14 cellular contexts compared by ENCODE assay signal in genomic region chr19:5677597-5677996, GRCh38. TPM values are rescaled to one million over a fixed set of nuclear protein-coding genes. Genes with fewer than 3 reads are reported as not detected.
A peak's percentile ranks its signal among the peaks of the same experiment; 100 is the strongest.
DNase-seq lines count a peak whose midpoint lies in the region; ATAC-seq and TF ChIP-seq lines count a peak whose summit lies in the region.
"Had no signal": no experiment of that assay in that cellular context is flagged by ENCODE, and none has a peak within 500 bp of the region (broad histone marks: within the 10 kb centered on the region; RNA-seq: fewer than 3 reads in every experiment).

No MANE protein-coding gene starts in this region.

- TF ChIP-seq CTCF in RWPE1 (conservative IDR thresholded peaks at IDR 0.05; ENCODE audit: low read depth) (no peak), osteoblast (IDR thresholded peaks at IDR 0.05; ENCODE audit: extremely low read depth, low read depth, low read length) (no peak), coronary artery (IDR thresholded peaks at IDR 0.05) (no peak)

- H3K4me2 ChIP-seq in osteoblast (ENCODE audit: insufficient read depth, low read length), result no peak overlapping the region

- H3K4me1 Mint-ChIP-seq in activated naive CD8-positive, alpha-beta T cell (ENCODE audit: low read depth), result peaks cover 16% of the 10 kb centered on the region
- H3K4me1 Mint-ChIP-seq in activated naive CD8-positive, alpha-beta T cell treated with anti-CD3 and anti-CD28 coated beads for 36 hours, result peaks cover 13% of the 10 kb centered on the region

- H3K4me3 ChIP-seq in osteoblast (ENCODE audit: insufficient read depth, low read length) (no peak overlapping the region), coronary artery (no peak overlapping the region)
- H3K4me3 ChIP-seq: HAP-1 had no signal

- H3K9me3 ChIP-seq in osteoblast (ENCODE audit: low read depth, low read length), result no peaks in the 10 kb centered on the region
- H3K9me3 ChIP-seq: HAP-1 had no signal

- peaks cover 12% of the 10 kb centered on the region for H3K79me2 ChIP-seq in osteoblast (ENCODE audit: insufficient read depth, low read length)

- no peaks in the 10 kb centered on the region for H3K36me3 ChIP-seq in osteoblast (ENCODE audit: insufficient read depth, low read length)

- no peak overlapping the region for H3K4me3 Mint-ChIP-seq in activated naive CD8-positive, alpha-beta T cell
- H3K4me3 Mint-ChIP-seq in activated naive CD8-positive, alpha-beta T cell treated with anti-CD3 and anti-CD28 coated beads for 36 hours, result no peak overlapping the region
- H3K4me3 Mint-ChIP-seq: IgD-negative memory B cell had no signal

- ATAC-seq in GM18858 (IDR thresholded peaks at IDR 0.05; ENCODE audit: unreplicated experiment), result no peak

- no peaks in the 10 kb centered on the region for H3K9me3 Mint-ChIP-seq in activated naive CD8-positive, alpha-beta T cell (ENCODE audit: low read depth)
- no peaks in the 10 kb centered on the region for H3K9me3 Mint-ChIP-seq in activated naive CD8-positive, alpha-beta T cell treated with anti-CD3 and anti-CD28 coated beads for 36 hours
- H3K9me3 Mint-ChIP-seq: IgD-negative memory B cell had no signal

- CTCF ChIA-PET in RWPE1 (lab: Yijun Ruan, JAX), result interaction anchor here (0.6 kb wide), 1 partner anchor 96 kb away, joined by 7 read pairs; no protein-coding TSS in a partner anchor

- no peaks in the 10 kb centered on the region for H3K36me3 Mint-ChIP-seq in activated naive CD8-positive, alpha-beta T cell
- peaks cover 18% of the 10 kb centered on the region for H3K36me3 Mint-ChIP-seq in activated naive CD8-positive, alpha-beta T cell treated with anti-CD3 and anti-CD28 coated beads for 36 hours
- H3K36me3 Mint-ChIP-seq: IgD-negative memory B cell had no signal

- no peak for DNase-seq in activated naive CD8-positive, alpha-beta T cell treated with anti-CD3 and anti-CD28 coated beads for 36 hours
- no peak for DNase-seq in RWPE1 (ENCODE audit: low spot score)
- peak; percentile 68 for DNase-seq in osteoblast (ENCODE audit: insufficient read length, low spot score, missing footprints)
- DNase-seq in coronary artery (ENCODE audit: low spot score), result no peak
- DNase-seq: Calu3, NCI-H1417, NCI-H2029, NCI-H524, SIG-M5 had no signal

- peak overlapping the region; percentile 2; the same call in 1 of the 2 replicates for H3K27ac ChIP-seq in RWPE1
- no peak overlapping the region for H3K27ac ChIP-seq in osteoblast (ENCODE audit: low read depth, low read length)
- H3K27ac ChIP-seq in coronary artery, result no peak overlapping the region

- H4K20me1 ChIP-seq in osteoblast (ENCODE audit: insufficient read depth, low read length), result no peaks in the 10 kb centered on the region

- no peaks in the 10 kb centered on the region for H3K27me3 Mint-ChIP-seq in activated naive CD8-positive, alpha-beta T cell
- no peaks in the 10 kb centered on the region for H3K27me3 Mint-ChIP-seq in activated naive CD8-positive, alpha-beta T cell treated with anti-CD3 and anti-CD28 coated beads for 36 hours

- peak overlapping the region; percentile 41 for H3K27ac Mint-ChIP-seq in activated naive CD8-positive, alpha-beta T cell
- H3K27ac Mint-ChIP-seq in activated naive CD8-positive, alpha-beta T cell treated with anti-CD3 and anti-CD28 coated beads for 36 hours, result no peak overlapping the region

- H3K4me1 ChIP-seq in osteoblast (ENCODE audit: insufficient read depth, low read length), result peaks cover 12% of the 10 kb centered on the region

- POLR2A ChIA-PET in RWPE1 (lab: Yijun Ruan, JAX; ENCODE audit: low non-redundant PET), result no interaction called here

- H2AFZ ChIP-seq in osteoblast (ENCODE audit: low read length), result no peak overlapping the region

- H3K27me3 ChIP-seq in osteoblast (ENCODE audit: insufficient read depth, low read length), result no peaks in the 10 kb centered on the region

RNA-seq across cellular contexts. Expression of gene MICOS13, which starts 2.7 kb away (rescaled TPM):
- total RNA-seq in activated naive CD8-positive, alpha-beta T cell treated with anti-CD3 and anti-CD28 coated beads for 36 hours, result 10 to 100 TPM; 44.6 to 53.5 TPM
- total RNA-seq in osteoblast, result 21.0 and 25.9 TPM in 2 replicates

RNA-seq across cellular contexts. Expression of gene HSD11B1L, which starts 3.2 kb away (rescaled TPM):
- 1 to 10 TPM; 1.5 to 3.2 TPM for total RNA-seq in activated naive CD8-positive, alpha-beta T cell treated with anti-CD3 and anti-CD28 coated beads for 36 hours
- total RNA-seq in osteoblast, result 12.1 and 14.8 TPM in 2 replicates

RNA-seq across cellular contexts. Expression of gene RPL36, which starts 12.5 kb away (rescaled TPM):
- total RNA-seq in activated naive CD8-positive, alpha-beta T cell treated with anti-CD3 and anti-CD28 coated beads for 36 hours, result 1,000 to 10,000 TPM; 1,649 to 1,711 TPM
- total RNA-seq in osteoblast, result 228 and 257 TPM in 2 replicates

RNA-seq across cellular contexts. Expression of gene LONP1, which starts 42.3 kb away (rescaled TPM):
- total RNA-seq in activated naive CD8-positive, alpha-beta T cell treated with anti-CD3 and anti-CD28 coated beads for 36 hours, result 100 to 1,000 TPM; 277 to 287 TPM
- 130 and 163 TPM in 2 replicates for total RNA-seq in osteoblast

RNA-seq across cellular contexts. Expression of gene CATSPERD, which starts 42.8 kb away (rescaled TPM):
- not detected for total RNA-seq in activated naive CD8-positive, alpha-beta T cell treated with anti-CD3 and anti-CD28 coated beads for 36 hours
- total RNA-seq in osteoblast, result under 0.01 TPM in 2 replicates
- total RNA-seq: A673, Calu3 had no signal
